Comparison of ENCODE assay signal across 19 cellular contexts in genomic region chr6:154053141-154053540, GRCh38. TPM values are rescaled to one million over a fixed set of nuclear protein-coding genes. Genes with fewer than 3 reads are reported as not detected.
DNase-seq lines count a peak whose midpoint lies in the region; ATAC-seq lines count a peak whose summit lies in the region.
"Had no signal": no experiment of that assay in that cellular context is flagged by ENCODE, and none has a peak within 500 bp of the region (broad histone marks: within the 10 kb centered on the region; RNA-seq: fewer than 3 reads in every experiment).

No MANE protein-coding gene starts in this region.

- no peaks in the 10 kb centered on the region for H3K4me1 Mint-ChIP-seq in activated T-helper 1 cell treated with anti-CD3 and anti-CD28 coated beads, Interleukin-12 subunit alpha, Interleukin-12 subunit beta, Interleukin-2, Interleukin-4 antibody, amounts not matched to agents 30 ng/mL and 10 ng/mL and 1 ng/mL, durations not matched to agents 14 hours and 24 hours and 36 hours (ENCODE audit: low read depth)
- H3K4me1 Mint-ChIP-seq: B cell had no signal

- H3K4me3 Mint-ChIP-seq in activated T-helper 1 cell treated with anti-CD3 and anti-CD28 coated beads, Interleukin-12 subunit alpha, Interleukin-12 subunit beta, Interleukin-2, Interleukin-4 antibody, amounts not matched to agents 30 ng/mL and 10 ng/mL and 1 ng/mL, durations not matched to agents 14 hours and 24 hours and 36 hours, result no peak overlapping the region
- H3K4me3 Mint-ChIP-seq: B cell; CD4-positive, alpha-beta T cell; CD8-positive, alpha-beta T cell had no signal

- DNase-seq in caudate nucleus (lab: John Stamatoyannopoulos, UW), result peak in 21 of 61 donors; percentile 4 to 79 (median 23)
- peak in 37 of 42 donors; percentile 13 to 73 (median 51) for DNase-seq in head of caudate nucleus
- DNase-seq in putamen (ENCODE audit: low spot score), result peak; percentile 37
- no peak for DNase-seq in activated CD4-positive, CD25-positive, alpha-beta regulatory T cell treated with anti-CD3 and anti-CD28 coated beads, Interleukin-2, amount 50 U/mL, for 72 hours
- no peak for DNase-seq in activated T-helper 1 cell treated with anti-CD3 and anti-CD28 coated beads, Interleukin-12 subunit alpha, Interleukin-12 subunit beta, Interleukin-2, Interleukin-4 antibody, amounts not matched to agents 30 ng/mL and 10 ng/mL and 1 ng/mL, durations not matched to agents 14 hours and 24 hours and 36 hours (ENCODE audit: low spot score)
- DNase-seq: AML-193; Caco-2; Calu3; CD4-positive, alpha-beta T cell; CD8-positive, alpha-beta T cell; DMS79 treated with DMSO at 0.1 percent for 48 hours; GF-D8 had no signal

- H3K27me3 Mint-ChIP-seq in activated T-helper 1 cell treated with anti-CD3 and anti-CD28 coated beads, Interleukin-12 subunit alpha, Interleukin-12 subunit beta, Interleukin-2, Interleukin-4 antibody, amounts not matched to agents 30 ng/mL and 10 ng/mL and 1 ng/mL, durations not matched to agents 14 hours and 24 hours and 36 hours (ENCODE audit: insufficient read depth), result no peaks in the 10 kb centered on the region
- H3K27me3 Mint-ChIP-seq: B cell had no signal

- no peak overlapping the region for H3K27ac Mint-ChIP-seq in activated T-helper 1 cell treated with anti-CD3 and anti-CD28 coated beads, Interleukin-12 subunit alpha, Interleukin-12 subunit beta, Interleukin-2, Interleukin-4 antibody, amounts not matched to agents 30 ng/mL and 10 ng/mL and 1 ng/mL, durations not matched to agents 14 hours and 24 hours and 36 hours
- H3K27ac Mint-ChIP-seq: B cell; CD4-positive, alpha-beta T cell; CD8-positive, alpha-beta T cell had no signal

- ATAC-seq in GM19324 (IDR thresholded peaks at IDR 0.05; ENCODE audit: low FRiP score, unreplicated experiment), result no peak
- ATAC-seq: A549; CD8-positive, alpha-beta T cell had no signal

- intact Hi-C loops in head of caudate nucleus (cut with DNase I), result no loop called here
- intact Hi-C loops in activated T-helper 1 cell treated with anti-CD3 and anti-CD28 coated beads, Interleukin-12 subunit alpha, Interleukin-12 subunit beta, Interleukin-2, Interleukin-4 antibody, amounts not matched to agents 30 ng/mL and 10 ng/mL and 1 ng/mL, durations not matched to agents 14 hours and 24 hours and 36 hours (cut with micrococcal nuclease), result no loop called here

- no peaks in the 10 kb centered on the region for H3K9me3 Mint-ChIP-seq in activated T-helper 1 cell treated with anti-CD3 and anti-CD28 coated beads, Interleukin-12 subunit alpha, Interleukin-12 subunit beta, Interleukin-2, Interleukin-4 antibody, amounts not matched to agents 30 ng/mL and 10 ng/mL and 1 ng/mL, durations not matched to agents 14 hours and 24 hours and 36 hours
- H3K9me3 Mint-ChIP-seq: CD8-positive, alpha-beta T cell had no signal

- peak overlapping the region; percentile 3 for H3K27ac ChIP-seq in caudate nucleus (ENCODE audit: low read depth, low read length)
- H3K27ac ChIP-seq: 22Rv1; A549; BLaER1 treated with 17β-estradiol and CSF1 and Interleukin-3, amounts not matched to agents 10 nM and 100 nM; C4-2B had no signal

- H3K36me3 Mint-ChIP-seq in activated T-helper 1 cell treated with anti-CD3 and anti-CD28 coated beads, Interleukin-12 subunit alpha, Interleukin-12 subunit beta, Interleukin-2, Interleukin-4 antibody, amounts not matched to agents 30 ng/mL and 10 ng/mL and 1 ng/mL, durations not matched to agents 14 hours and 24 hours and 36 hours (ENCODE audit: low read depth), result no peaks in the 10 kb centered on the region
- H3K36me3 Mint-ChIP-seq: CD8-positive, alpha-beta T cell had no signal

RNA-seq across cellular contexts. Expression of gene OPRM1, which starts 14.1 kb away (rescaled TPM):
- total RNA-seq in activated T-helper 1 cell treated with anti-CD3 and anti-CD28 coated beads, Interleukin-12 subunit alpha, Interleukin-12 subunit beta, Interleukin-2, Interleukin-4 antibody, amounts not matched to agents 30 ng/mL and 10 ng/mL and 1 ng/mL, durations not matched to agents 14 hours and 24 hours and 36 hours, result not detected in 2 replicates
- total RNA-seq: A172; B cell; Caco-2; Calu3; CD4-positive, alpha-beta T cell; CD8-positive, alpha-beta T cell had no signal

Comparison
In these comparisons a context has a peak if more than half of its experiments do, and no peak if none do; other contexts are left out.
1. DNase-seq: peak in head of caudate nucleus (37 of 42) and putamen (single experiment); none in activated CD4-positive, CD25-positive, alpha-beta regulatory T cell treated with anti-CD3 and anti-CD28 coated beads, Interleukin-2, amount 50 U/mL, for 72 hours (single experiment) and activated T-helper 1 cell treated with anti-CD3 and anti-CD28 coated beads, Interleukin-12 subunit alpha, Interleukin-12 subunit beta, Interleukin-2, Interleukin-4 antibody, amounts not matched to agents 30 ng/mL and 10 ng/mL and 1 ng/mL, durations not matched to agents 14 hours and 24 hours and 36 hours (single experiment).